Comparison of ENCODE assay signal across 29 cellular contexts in genomic region chr7:44736896-44737295, GRCh38. TPM values are rescaled to one million over a fixed set of nuclear protein-coding genes. Genes with fewer than 3 reads are reported as not detected.
DNase-seq lines count a peak whose midpoint lies in the region; ATAC-seq and TF ChIP-seq lines count a peak whose summit lies in the region.
"Had no signal": no experiment of that assay in that cellular context is flagged by ENCODE, and none has a peak within 500 bp of the region (broad histone marks: within the 10 kb centered on the region; RNA-seq: fewer than 3 reads in every experiment).

No MANE protein-coding gene starts in this region.

- H4K20me1 ChIP-seq in PC-9 (ENCODE audit: insufficient read depth), result no peaks in the 10 kb centered on the region

- no peak overlapping the region for H2AFZ ChIP-seq in PC-9
- H2AFZ ChIP-seq: hepatocyte had no signal

- peaks cover 55% of the 10 kb centered on the region for H3K4me1 ChIP-seq in PC-9 (replicated peaks; ENCODE audit: insufficient read depth)
- H3K4me1 ChIP-seq: body of pancreas, esophagus muscularis mucosa had no signal

- no peaks in the 10 kb centered on the region for H3K36me3 ChIP-seq in PC-9 (ENCODE audit: low read depth)
- H3K36me3 ChIP-seq: esophagus muscularis mucosa had no signal

- no peak overlapping the region for H3K4me3 ChIP-seq in PC-9
- H3K4me3 ChIP-seq: body of pancreas, esophagus muscularis mucosa, hepatocyte had no signal

- H3K4me2 ChIP-seq in PC-9, result no peak overlapping the region
- H3K4me2 ChIP-seq: hepatocyte had no signal

- no peaks in the 10 kb centered on the region for H3K9me3 ChIP-seq in PC-9 (ENCODE audit: insufficient read depth, low read depth)
- H3K9me3 ChIP-seq: body of pancreas, esophagus muscularis mucosa had no signal

- peaks cover 53% of the 10 kb centered on the region for H3F3A ChIP-seq in PC-9 (ENCODE audit: insufficient read depth, low read depth)

- H3K9me2 ChIP-seq in PC-9 (ENCODE audit: insufficient read depth), result no peaks in the 10 kb centered on the region

- peaks cover 5% of the 10 kb centered on the region for H3K9me3 Mint-ChIP-seq in activated naive CD8-positive, alpha-beta T cell (ENCODE audit: low read depth)
- H3K9me3 Mint-ChIP-seq in activated naive CD8-positive, alpha-beta T cell treated with anti-CD3 and anti-CD28 coated beads for 36 hours, result no peaks in the 10 kb centered on the region
- H3K9me3 Mint-ChIP-seq in endothelial cell (ENCODE audit: unreplicated experiment), result no peaks in the 10 kb centered on the region
- peaks cover 0 to 2% of the 10 kb centered on the region in 2 donors for H3K9me3 Mint-ChIP-seq in stimulated activated naive B cell treated with anti-CD40 and anti-IgM and Interleukin-4, amounts not matched to agents 10 μg/mL and 1 μg/mL and 100 μg/mL, for 72 hours
- H3K9me3 Mint-ChIP-seq: activated T-cell treated with anti-CD3 and anti-CD28 coated beads, Interleukin-2, amount 50 U/mL, for 72 hours; CD4-positive, alpha-beta T cell; immature natural killer cell had no signal

- H3K36me3 Mint-ChIP-seq in activated naive CD8-positive, alpha-beta T cell, result no peaks in the 10 kb centered on the region
- H3K36me3 Mint-ChIP-seq in activated naive CD8-positive, alpha-beta T cell treated with anti-CD3 and anti-CD28 coated beads for 36 hours, result no peaks in the 10 kb centered on the region
- no peaks in the 10 kb centered on the region for H3K36me3 Mint-ChIP-seq in endothelial cell (ENCODE audit: low read depth, unreplicated experiment)
- H3K36me3 Mint-ChIP-seq in stimulated activated naive B cell treated with anti-CD40 and anti-IgM and Interleukin-4, amounts not matched to agents 10 μg/mL and 1 μg/mL and 100 μg/mL, for 72 hours, result no peaks in the 10 kb centered on the region
- H3K36me3 Mint-ChIP-seq: immature natural killer cell, naive B cell had no signal

- intact Hi-C loops in PC-9 (cut with micrococcal nuclease; ENCODE audit: unreplicated experiment), result no loop called here
- intact Hi-C loops in left ventricle myocardium superior (cut with micrococcal nuclease), result no loop called here

- peak overlapping the region; percentile 94 for H3K27ac ChIP-seq in PC-9
- H3K27ac ChIP-seq: body of pancreas, esophagus muscularis mucosa, hepatocyte had no signal

- no TSS peak for BruUV-seq in PC-9 (replicated peaks; lab: Mats Ljungman, UMichigan)

- no peak overlapping the region for H3K4me3 Mint-ChIP-seq in activated naive CD8-positive, alpha-beta T cell
- no peak overlapping the region for H3K4me3 Mint-ChIP-seq in activated naive CD8-positive, alpha-beta T cell treated with anti-CD3 and anti-CD28 coated beads for 36 hours
- peak overlapping the region; percentile 53 for H3K4me3 Mint-ChIP-seq in endothelial cell (ENCODE audit: unreplicated experiment)
- H3K4me3 Mint-ChIP-seq in stimulated activated naive B cell treated with anti-CD40 and anti-IgM and Interleukin-4, amounts not matched to agents 10 μg/mL and 1 μg/mL and 100 μg/mL, for 72 hours, result no peak overlapping the region
- H3K4me3 Mint-ChIP-seq: activated T-cell treated with anti-CD3 and anti-CD28 coated beads, Interleukin-2, amount 50 U/mL, for 72 hours; CD4-positive, alpha-beta T cell; immature natural killer cell; naive B cell had no signal

- ATAC-seq in stimulated activated naive B cell treated with anti-CD40 and anti-IgM and Interleukin-4, amounts not matched to agents 10 μg/mL and 1 μg/mL and 100 μg/mL, for 72 hours (replicated peaks), result no peak
- no peak for ATAC-seq in left ventricle myocardium superior
- ATAC-seq: activated T-cell treated with anti-CD3 and anti-CD28 coated beads, Interleukin-2, amount 50 U/mL, for 72 hours; body of pancreas; left lobe of liver had no signal

- peaks cover 19% of the 10 kb centered on the region for H3K4me1 Mint-ChIP-seq in activated naive CD8-positive, alpha-beta T cell (ENCODE audit: low read depth)
- H3K4me1 Mint-ChIP-seq in activated naive CD8-positive, alpha-beta T cell treated with anti-CD3 and anti-CD28 coated beads for 36 hours, result peaks cover 12% of the 10 kb centered on the region
- peaks cover 8% of the 10 kb centered on the region for H3K4me1 Mint-ChIP-seq in endothelial cell (ENCODE audit: unreplicated experiment)
- H3K4me1 Mint-ChIP-seq in stimulated activated naive B cell treated with anti-CD40 and anti-IgM and Interleukin-4, amounts not matched to agents 10 μg/mL and 1 μg/mL and 100 μg/mL, for 72 hours, result peaks cover 18 to 20% of the 10 kb centered on the region in 2 donors

- peak overlapping the region; percentile 28 for H3K27ac Mint-ChIP-seq in activated naive CD8-positive, alpha-beta T cell
- no peak overlapping the region for H3K27ac Mint-ChIP-seq in activated naive CD8-positive, alpha-beta T cell treated with anti-CD3 and anti-CD28 coated beads for 36 hours
- H3K27ac Mint-ChIP-seq in endothelial cell (ENCODE audit: unreplicated experiment), result no peak overlapping the region
- peak overlapping the region; percentile 68 for H3K27ac Mint-ChIP-seq in stimulated activated naive B cell treated with anti-CD40 and anti-IgM and Interleukin-4, amounts not matched to agents 10 μg/mL and 1 μg/mL and 100 μg/mL, for 72 hours
- H3K27ac Mint-ChIP-seq: activated T-cell treated with anti-CD3 and anti-CD28 coated beads, Interleukin-2, amount 50 U/mL, for 72 hours; CD4-positive, alpha-beta T cell; immature natural killer cell had no signal

- no peak for TF ChIP-seq CTCF in PC-9 (conservative IDR thresholded peaks at IDR 0.05)
- no peak for TF ChIP-seq CTCF in endothelial cell (IDR thresholded peaks at IDR 0.05; ENCODE audit: unreplicated experiment)

- H3K79me2 ChIP-seq in PC-9 (ENCODE audit: low read depth), result no peaks in the 10 kb centered on the region
- H3K79me2 ChIP-seq: hepatocyte had no signal

- CTCF ChIA-PET in PC-9 (lab: Charles Lee), result no interaction called here

- POLR2A ChIA-PET in PC-9 (lab: Charles Lee; ENCODE audit: unreplicated experiment), result interaction anchor here (0.7 kb wide), 1 partner anchor 171 kb away, joined by 8 read pairs; no protein-coding TSS in a partner anchor

- no peaks in the 10 kb centered on the region for H3K27me3 ChIP-seq in PC-9 (ENCODE audit: insufficient read depth, low read depth)
- H3K27me3 ChIP-seq: body of pancreas, esophagus muscularis mucosa, hepatocyte had no signal

- no peak for DNase-seq in activated naive CD8-positive, alpha-beta T cell treated with anti-CD3 and anti-CD28 coated beads for 36 hours
- no peak for DNase-seq in PC-9
- no peak for DNase-seq in endothelial cell (ENCODE audit: low spot score)
- no peak for DNase-seq in stimulated activated naive B cell treated with anti-CD40 and anti-IgM and Interleukin-4, amounts not matched to agents 10 μg/mL and 1 μg/mL and 100 μg/mL, for 72 hours
- no peak for DNase-seq in stimulated activated CD8-positive, alpha-beta memory T cell treated with anti-CD3 and anti-CD28 coated beads, Interleukin-4, amount 100 ng/mL, for 48 hours
- no peak for DNase-seq in left ventricle myocardium superior
- DNase-seq in NCI-H2196 (lab: John Stamatoyannopoulos, UW; ENCODE audit: unreplicated experiment), result no peak
- DNase-seq: activated CD8-positive, alpha-beta memory T cell treated with anti-CD3 and anti-CD28 coated beads for 24 hours; activated T-cell treated with anti-CD3 and anti-CD28 coated beads, Interleukin-2, amount 50 U/mL, for 72 hours; body of pancreas; CD4-positive, alpha-beta T cell; effector CD8-positive, alpha-beta T cell; foreskin melanocyte; HCEC 1CT; immature natural killer cell; naive B cell; NCI-H1092; NCI-H1930; NCI-H345; NCI-H774; occipital lobe; Right ventricle myocardium superior; small intestine; stimulated activated CD4-positive, alpha-beta T cell treated with anti-CD3 and anti-CD28 coated beads, Interleukin-2, amount 100 ng/mL, for 24 hours; stimulated activated naive CD4-positive, alpha-beta T cell had no signal

- no peaks in the 10 kb centered on the region for H3K27me3 Mint-ChIP-seq in activated naive CD8-positive, alpha-beta T cell
- no peaks in the 10 kb centered on the region for H3K27me3 Mint-ChIP-seq in activated naive CD8-positive, alpha-beta T cell treated with anti-CD3 and anti-CD28 coated beads for 36 hours
- peaks cover 1% of the 10 kb centered on the region for H3K27me3 Mint-ChIP-seq in endothelial cell (ENCODE audit: unreplicated experiment)
- no peaks in the 10 kb centered on the region for H3K27me3 Mint-ChIP-seq in stimulated activated naive B cell treated with anti-CD40 and anti-IgM and Interleukin-4, amounts not matched to agents 10 μg/mL and 1 μg/mL and 100 μg/mL, for 72 hours
- H3K27me3 Mint-ChIP-seq: CD4-positive, alpha-beta T cell had no signal

RNA-seq across cellular contexts. Expression of gene ZMIZ2, which starts 11.8 kb away (rescaled TPM):
- total RNA-seq in activated naive CD8-positive, alpha-beta T cell treated with anti-CD3 and anti-CD28 coated beads for 36 hours, result 100 to 1,000 TPM; 116 to 122 TPM
- total RNA-seq in PC-9 (2021) (97.5 and 142 TPM in 2 replicates), endothelial cell (ENCODE audit: unreplicated experiment) (70.9 TPM), left ventricle myocardium superior (64.8 TPM)

RNA-seq across cellular contexts. Expression of gene PPIA, which starts 59.6 kb away (rescaled TPM):
- 1,000 to 10,000 TPM; 3,010 to 3,071 TPM for total RNA-seq in activated naive CD8-positive, alpha-beta T cell treated with anti-CD3 and anti-CD28 coated beads for 36 hours
- 2,776 and 3,599 TPM in 2 replicates for total RNA-seq in PC-9 (2021)
- total RNA-seq in endothelial cell (ENCODE audit: unreplicated experiment), result 1,721 TPM
- total RNA-seq in left ventricle myocardium superior, result 436 TPM

Comparison
In these comparisons a context has a peak if more than half of its experiments do, and no peak if none do; other contexts are left out.
1. H3K27ac Mint-ChIP-seq: peak in activated naive CD8-positive, alpha-beta T cell (single experiment) and stimulated activated naive B cell treated with anti-CD40 and anti-IgM and Interleukin-4, amounts not matched to agents 10 μg/mL and 1 μg/mL and 100 μg/mL, for 72 hours (single experiment); none in activated naive CD8-positive, alpha-beta T cell treated with anti-CD3 and anti-CD28 coated beads for 36 hours (single experiment) and endothelial cell (single experiment).